ENCODE assay signal across 8 cellular contexts in the genomic region with DNA sequence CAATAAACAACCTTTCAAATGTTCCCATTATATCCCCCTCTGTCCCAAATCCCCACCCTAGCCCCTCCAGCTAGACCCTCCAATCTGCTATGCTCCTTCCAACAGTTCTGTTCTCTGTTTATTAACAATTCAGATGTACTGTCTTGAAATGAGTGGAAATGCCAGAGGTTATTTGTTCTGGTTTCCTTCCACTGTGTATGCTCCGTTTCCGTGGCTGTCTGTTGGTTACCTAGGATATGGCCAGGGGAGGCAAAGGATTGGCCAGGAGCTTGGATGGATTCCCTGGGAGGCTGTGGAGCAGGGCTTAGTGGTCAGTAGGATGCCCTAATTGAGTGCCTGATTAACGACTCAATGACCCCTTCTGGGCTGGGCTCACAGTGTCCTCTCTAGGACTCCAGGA.
DNase-seq lines count a peak whose midpoint lies in the region; ATAC-seq and TF ChIP-seq lines count a peak whose summit lies in the region.

No MANE protein-coding gene starts in this region.

- H3K4me1 Mint-ChIP-seq in CD8-positive, alpha-beta T cell (ENCODE audit: low read depth): no peaks in the 10 kb centered on the region

- no peak for TF ChIP-seq CTCF in PC-9 (conservative IDR thresholded peaks at IDR 0.05)
- TF ChIP-seq CTCF in fibroblast of mammary gland (conservative IDR thresholded peaks at IDR 0.05; ENCODE audit: control insufficient read depth, insufficient read depth, low read depth, low read length): no peak
- TF ChIP-seq CTCF in osteoblast (IDR thresholded peaks at IDR 0.05; ENCODE audit: extremely low read depth, low read depth, low read length): no peak
- TF ChIP-seq CTCF in tibial nerve (IDR thresholded peaks at IDR 0.05): no peak
- TF ChIP-seq CTCF in CD8-positive, alpha-beta T cell (IDR thresholded peaks at IDR 0.05): no peak

- no TSS peak for BruUV-seq in PC-9 (replicated peaks; lab: Mats Ljungman, UMichigan)

- WGBS in tibial nerve, 2 donors: 10 to 26% methylated on average over 3 of the region's 3 CpGs

- H3K27me3 Mint-ChIP-seq in CD8-positive, alpha-beta T cell (ENCODE audit: low read depth): no peaks in the 10 kb centered on the region

- H3K9me2 ChIP-seq in PC-9 (ENCODE audit: insufficient read depth): no peaks in the 10 kb centered on the region

- no peak overlapping the region for H2AFZ ChIP-seq in PC-9
- peak overlapping the region; percentile 26 for H2AFZ ChIP-seq in osteoblast (ENCODE audit: low read length)

- H3K4me2 ChIP-seq in PC-9 (peak overlapping the region; percentile 61), osteoblast (ENCODE audit: insufficient read depth, low read length) (peak overlapping the region; percentile 78)

- ATAC-seq in CD8-positive, alpha-beta T cell: no peak
- no peak for ATAC-seq in HG03521 (IDR thresholded peaks at IDR 0.05; ENCODE audit: unreplicated experiment)

- H3K36me3 ChIP-seq in PC-9 (ENCODE audit: low read depth): no peaks in the 10 kb centered on the region
- no peaks in the 10 kb centered on the region for H3K36me3 ChIP-seq in osteoblast (ENCODE audit: insufficient read depth, low read length)
- H3K36me3 ChIP-seq in tibial nerve: no peaks in the 10 kb centered on the region
- H3K36me3 ChIP-seq in CD8-positive, alpha-beta T cell (ENCODE audit: insufficient read depth, low read length): no peaks in the 10 kb centered on the region

- DNase-seq in Daoy (ENCODE audit: low read depth): peak; percentile 66
- peak in 1 of 2 experiments; percentile 44 for DNase-seq in PC-9
- DNase-seq in fibroblast of mammary gland (ENCODE audit: low read depth): peak; percentile 55
- no peak for DNase-seq in osteoblast (ENCODE audit: insufficient read length, low spot score, missing footprints)
- DNase-seq in SKM-1 treated with dmso at 0.1 percent for 144 hours (lab: John Stamatoyannopoulos, UW; ENCODE audit: unreplicated experiment): no peak
- no peak for DNase-seq in tibial nerve (ENCODE audit: low spot score in 2 of 2)
- DNase-seq in CD8-positive, alpha-beta T cell: no peak

- H3K27ac ChIP-seq in PC-9 (no peak overlapping the region), osteoblast (ENCODE audit: low read depth, low read length) (peak overlapping the region; percentile 94), tibial nerve (peak overlapping the region in 2 of 4 donors; percentile 57 to 76)
- H3K27ac ChIP-seq in CD8-positive, alpha-beta T cell (ENCODE audit: low read depth, low read length): no peak overlapping the region

- no peaks in the 10 kb centered on the region for H3K79me2 ChIP-seq in PC-9 (ENCODE audit: low read depth)
- H3K79me2 ChIP-seq in osteoblast (ENCODE audit: insufficient read depth, low read length): no peaks in the 10 kb centered on the region

- TF ChIP-seq EP300 in tibial nerve (IDR thresholded peaks at IDR 0.05): no peak

- H3K4me3 Mint-ChIP-seq in CD8-positive, alpha-beta T cell: no peak overlapping the region

- no peak overlapping the region for H3K4me3 ChIP-seq in PC-9
- no peak overlapping the region for H3K4me3 ChIP-seq in fibroblast of mammary gland (ENCODE audit: control insufficient read depth, low read depth, low read length)
- peak overlapping the region; percentile 34 for H3K4me3 ChIP-seq in osteoblast (ENCODE audit: insufficient read depth, low read length)
- no peak overlapping the region for H3K4me3 ChIP-seq in tibial nerve
- no peak overlapping the region for H3K4me3 ChIP-seq in CD8-positive, alpha-beta T cell (ENCODE audit: low read depth, low read length)

- POLR2A ChIA-PET in PC-9 (lab: Charles Lee; ENCODE audit: unreplicated experiment): interaction anchor here (0.6 to 0.9 kb wide), 4 partner anchors 20 to 33 kb away, joined by 3 to 5 read pairs (median 3); no protein-coding TSS in a partner anchor
- POLR2A ChIA-PET in CD8-positive, alpha-beta T cell (lab: Charles Lee): no interaction called here

- no peaks in the 10 kb centered on the region for H3K36me3 Mint-ChIP-seq in CD8-positive, alpha-beta T cell

- no peaks in the 10 kb centered on the region for H3K27me3 ChIP-seq in PC-9 (ENCODE audit: insufficient read depth, low read depth)
- no peaks in the 10 kb centered on the region for H3K27me3 ChIP-seq in osteoblast (ENCODE audit: insufficient read depth, low read length)
- no peaks in the 10 kb centered on the region for H3K27me3 ChIP-seq in tibial nerve
- H3K27me3 ChIP-seq in CD8-positive, alpha-beta T cell (ENCODE audit: insufficient read depth, low read length): no peaks in the 10 kb centered on the region

- H4K20me1 ChIP-seq in PC-9 (ENCODE audit: insufficient read depth) (no peaks in the 10 kb centered on the region), osteoblast (ENCODE audit: insufficient read depth, low read length) (no peaks in the 10 kb centered on the region)

- H3F3A ChIP-seq in PC-9 (ENCODE audit: insufficient read depth, low read depth): peaks cover 6% of the 10 kb centered on the region; the same call in 1 of the 2 replicates

- intact Hi-C loops in PC-9 (cut with micrococcal nuclease; ENCODE audit: unreplicated experiment): loop anchor here (1.0 kb wide), 5 partner anchors 36 to 246 kb away; no protein-coding TSS in a partner anchor
- intact Hi-C loops in CD8-positive, alpha-beta T cell (cut with DNase I, micrococcal nuclease): no loop called here

- H3K27ac Mint-ChIP-seq in CD8-positive, alpha-beta T cell: no peak overlapping the region

- no peaks in the 10 kb centered on the region for H3K9me3 Mint-ChIP-seq in CD8-positive, alpha-beta T cell

- H3K9me3 ChIP-seq in PC-9 (ENCODE audit: insufficient read depth, low read depth): peaks cover 5% of the 10 kb centered on the region; the same call in 1 of the 2 replicates
- H3K9me3 ChIP-seq in osteoblast (ENCODE audit: low read depth, low read length): no peaks in the 10 kb centered on the region
- H3K9me3 ChIP-seq in tibial nerve: no peaks in the 10 kb centered on the region
- no peaks in the 10 kb centered on the region for H3K9me3 ChIP-seq in CD8-positive, alpha-beta T cell (ENCODE audit: low read length)

- H3K4me1 ChIP-seq in PC-9 (replicated peaks; ENCODE audit: insufficient read depth) (peaks cover 14% of the 10 kb centered on the region), osteoblast (ENCODE audit: insufficient read depth, low read length) (peaks cover 48% of the 10 kb centered on the region), tibial nerve (peaks cover 0 to 48% (median 6%) of the 10 kb centered on the region in 4 donors)
- H3K4me1 ChIP-seq in CD8-positive, alpha-beta T cell (ENCODE audit: insufficient read depth, low read length): no peaks in the 10 kb centered on the region

- TF ChIP-seq POLR2A in tibial nerve (IDR thresholded peaks at IDR 0.05): no peak

- CTCF ChIA-PET in PC-9 (lab: Charles Lee): interaction anchor here (0.5 kb wide), 1 partner anchor 70 kb away, joined by 6 read pairs; no protein-coding TSS in a partner anchor
- CTCF ChIA-PET in CD8-positive, alpha-beta T cell (lab: Charles Lee): no interaction called here

Comparison
In these comparisons a context has a peak if more than half of its experiments do, and no peak if none do; other contexts are left out.
1. DNase-seq: peak in Daoy (single experiment) and fibroblast of mammary gland (single experiment); none in osteoblast (single experiment), SKM-1 treated with dmso at 0.1 percent for 144 hours (single experiment), tibial nerve (0 of 2) and CD8-positive, alpha-beta T cell (0 of 7).